In the genomic region with DNA sequence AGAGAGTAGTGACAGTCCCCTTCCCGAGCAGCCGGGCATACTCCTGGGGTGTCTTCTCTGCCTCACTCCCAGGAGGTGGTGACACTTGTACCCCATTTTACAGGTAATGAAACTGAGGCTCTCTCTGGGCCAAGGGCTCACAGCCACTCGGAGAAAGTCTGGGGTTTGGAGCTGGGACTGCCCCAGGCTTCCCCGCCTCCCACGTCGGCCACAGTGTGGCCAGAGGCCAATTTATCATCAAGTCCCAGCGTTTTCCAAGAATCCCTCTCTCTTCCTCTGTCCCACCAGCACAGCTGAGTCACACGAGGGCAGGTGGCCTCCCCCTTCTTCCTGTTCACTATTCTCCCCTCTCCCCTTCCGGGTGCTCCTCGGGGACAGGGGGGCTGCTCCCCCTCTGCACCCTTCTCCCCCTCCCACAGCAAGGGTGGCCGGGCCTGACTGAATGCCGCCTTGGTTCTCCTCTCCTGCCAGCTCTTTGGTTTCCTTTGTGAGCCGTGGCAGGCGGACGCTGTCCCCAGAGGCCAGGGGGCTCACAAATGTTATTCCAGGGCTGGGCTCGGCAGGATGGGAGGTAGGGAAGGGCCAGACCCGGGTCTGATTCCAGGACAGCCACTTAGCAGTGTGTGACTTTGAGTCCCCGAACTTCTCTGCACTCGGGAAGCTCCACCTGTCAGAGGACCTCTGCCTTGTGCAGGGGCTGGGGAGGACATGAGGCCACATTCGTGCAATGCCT, we compare ENCODE assay signal across 1 cellular context.
TF ChIP-seq lines count a peak whose summit lies in the region.

No MANE protein-coding gene starts in this region.

TF ChIP-seq in GM23338, 12 proteins besides CTCF, POLR2A, EP300 and RAD21 (continued from another document):
- no peak for TF ChIP-seq ZNF462 (CRISPR knock-in tag; IDR thresholded peaks at IDR 0.05)
- TF ChIP-seq ZNF114 (CRISPR knock-in tag; IDR thresholded peaks at IDR 0.05), result no peak
- no peak for TF ChIP-seq JUNB (IDR thresholded peaks at IDR 0.05; ENCODE audit: unreplicated experiment)
- TF ChIP-seq CREB1 (CRISPR knock-in tag; IDR thresholded peaks at IDR 0.05; ENCODE audit: low read depth), result no peak
- no peak for TF ChIP-seq STAT1 (IDR thresholded peaks at IDR 0.05; ENCODE audit: unreplicated experiment)
- TF ChIP-seq ZNF331 (CRISPR knock-in tag; IDR thresholded peaks at IDR 0.05; ENCODE audit: low read depth), result no peak
- no peak for TF ChIP-seq REST (IDR thresholded peaks at IDR 0.05; ENCODE audit: unreplicated experiment)
TF ChIP-seq in GM23338: peak in this region for 0.
